ENCODE assay signal across 8 cellular contexts in the genomic region with DNA sequence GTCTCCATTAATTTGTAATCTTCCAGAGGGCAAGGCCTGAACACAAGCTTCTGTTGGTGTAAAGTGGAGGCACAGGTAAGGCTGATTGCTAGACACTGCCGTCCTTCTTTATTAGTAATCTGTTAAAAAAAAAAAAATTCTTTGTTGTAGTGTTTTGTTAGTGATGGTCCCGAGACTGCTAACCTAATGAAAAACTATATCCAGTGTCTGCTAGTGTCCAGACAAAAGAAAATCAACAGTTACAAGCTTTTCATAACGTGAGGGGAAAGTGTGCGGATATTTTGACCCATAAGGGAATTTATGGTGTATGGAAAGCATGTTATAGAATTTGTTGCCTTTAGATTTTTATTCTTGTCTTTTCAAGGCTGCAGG. TPM values are rescaled to one million over a fixed set of nuclear protein-coding genes. Genes with fewer than 3 reads are reported as not detected.
A peak's percentile ranks its signal among the peaks of the same experiment; 100 is the strongest.
DNase-seq lines count a peak whose midpoint lies in the region; ATAC-seq and TF ChIP-seq lines count a peak whose summit lies in the region.

No MANE protein-coding gene starts in this region.

- intact Hi-C loops in esophagus squamous epithelium (cut with DNase I) = no loop called here
- intact Hi-C loops in psoas muscle (cut with DNase I) = no loop called here

- POLR2A ChIA-PET in RWPE1 (lab: Yijun Ruan, JAX; ENCODE audit: low non-redundant PET) = no interaction called here

- no peak for TF ChIP-seq POLR2A in esophagus squamous epithelium (IDR thresholded peaks at IDR 0.05)

- H3K9me3 ChIP-seq in esophagus squamous epithelium (no peaks in the 10 kb centered on the region), psoas muscle (no peaks in the 10 kb centered on the region)

- ATAC-seq in psoas muscle (no peak), HG02678 (IDR thresholded peaks at IDR 0.05; ENCODE audit: unreplicated experiment) (no peak)

- peaks cover 4 to 29% (median 14%) of the 10 kb centered on the region in 3 donors for H3K4me1 ChIP-seq in esophagus squamous epithelium
- H3K4me1 ChIP-seq in psoas muscle = peaks cover 17% of the 10 kb centered on the region

- DNase-seq in GM06990 (ENCODE audit: extremely low read depth, insufficient read length) = no peak
- DNase-seq in RWPE1 (ENCODE audit: low spot score) = no peak
- no peak for DNase-seq in esophagus squamous epithelium (lab: John Stamatoyannopoulos, UW)
- no peak for DNase-seq in psoas muscle
- DNase-seq in HuH-7 (ENCODE audit: low spot score) = no peak
- no peak for DNase-seq in DMS 273 treated with DMSO at 0.1 percent for 48 hours (lab: John Stamatoyannopoulos, UW)
- no peak for DNase-seq in 8988T

- TF ChIP-seq CTCF in GM06990 (IDR thresholded peaks at IDR 0.05; ENCODE audit: insufficient read depth, low read length, poor library complexity, severe bottlenecking) = no peak
- TF ChIP-seq CTCF in RWPE1 (conservative IDR thresholded peaks at IDR 0.05; ENCODE audit: low read depth) = no peak
- TF ChIP-seq CTCF in esophagus squamous epithelium (IDR thresholded peaks at IDR 0.05) = no peak
- no peak for TF ChIP-seq CTCF in psoas muscle (IDR thresholded peaks at IDR 0.05)

- CTCF ChIA-PET in RWPE1 (lab: Yijun Ruan, JAX) = no interaction called here

- 30 to 36% methylated on average over 4 of the region's 4 CpGs for WGBS in esophagus squamous epithelium, 2 donors
- 45 to 54% (median 46%) methylated on average over 4 of the region's 4 CpGs for WGBS in psoas muscle, 3 donors

- H3K4me3 ChIP-seq in GM06990 (replicated peaks; ENCODE audit: low read depth, low read length) = peak overlapping the region; percentile 78
- H3K4me3 ChIP-seq in esophagus squamous epithelium = peak overlapping the region; percentile 46 to 93 (median 86)
- H3K4me3 ChIP-seq in psoas muscle = peak overlapping the region; percentile 88

- H3K27me3 ChIP-seq in GM06990 (replicated peaks; ENCODE audit: control insufficient read depth, insufficient read depth, low read length) (no peaks in the 10 kb centered on the region), esophagus squamous epithelium (no peaks in the 10 kb centered on the region), psoas muscle (ENCODE audit: insufficient read depth in 3 of 3, low read length in 2 of 3) (no peaks in the 10 kb centered on the region)

- H3K27ac ChIP-seq in RWPE1 (peak overlapping the region; percentile 99), esophagus squamous epithelium (peak overlapping the region; percentile 97 to 100 (median 98)), psoas muscle (peak overlapping the region; percentile 96)

- H3K36me3 ChIP-seq in GM06990 (ENCODE audit: control insufficient read depth, insufficient read depth, low read length) = no peaks in the 10 kb centered on the region
- no peaks in the 10 kb centered on the region for H3K36me3 ChIP-seq in esophagus squamous epithelium
- H3K36me3 ChIP-seq in psoas muscle (ENCODE audit: insufficient read depth in 1 of 2, low read depth in 1 of 2) = no peaks in the 10 kb centered on the region

RNA-seq across cellular contexts. Expression of a gene that starts 4.2 kb away (rescaled TPM):
- total RNA-seq in esophagus squamous epithelium (10 to 100 TPM; 11.0 to 22.3 (median 20.7) TPM), psoas muscle (10 to 100 TPM in 2 of 4 donors, 1 to 10 TPM in 2; 6.7 to 13.1 (median 9.0) TPM)
- 1 to 10 TPM; 4.0 to 6.3 (median 4.7) TPM for polyA plus RNA-seq in psoas muscle
